In genomic region chr6:38391206-38391908, GRCh38 we compare ENCODE assay signal across 15 cellular contexts.
DNase-seq lines count a peak whose midpoint lies in the region; ATAC-seq, FAIRE-seq and TF ChIP-seq lines count a peak whose summit lies in the region.
"Had no signal": no experiment of that assay in that cellular context is flagged by ENCODE, and none has a peak within 500 bp of the region (broad histone marks: within the 10 kb centered on the region; RNA-seq: fewer than 3 reads in every experiment).

No MANE protein-coding gene starts in this region.

- no peak overlapping the region for H3K9ac ChIP-seq in MM.1S (ENCODE audit: low read length)

- H3K4me3 ChIP-seq in left ventricle myocardium inferior = no peak overlapping the region
- H3K4me3 ChIP-seq in MM.1S (ENCODE audit: low read length) = no peak overlapping the region
- H3K4me3 ChIP-seq in testis = no peak overlapping the region

- no peak for TF ChIP-seq CTCF in left ventricle myocardium inferior (IDR thresholded peaks at IDR 0.05; ENCODE audit: borderline replicate concordance)
- TF ChIP-seq CTCF in foreskin keratinocyte (conservative IDR thresholded peaks at IDR 0.05) = no peak
- no peak for TF ChIP-seq CTCF in MM.1S (IDR thresholded peaks at IDR 0.05; ENCODE audit: low read length)
- TF ChIP-seq CTCF in testis (IDR thresholded peaks at IDR 0.05) = no peak

- H3K9me3 ChIP-seq in left ventricle myocardium inferior (replicated peaks) (no peaks in the 10 kb centered on the region), MM.1S (replicated peaks; ENCODE audit: insufficient read depth, low read length) (no peaks in the 10 kb centered on the region), testis (no peaks in the 10 kb centered on the region)

- no peak overlapping the region for H2AFZ ChIP-seq in MM.1S (ENCODE audit: low read length)

- H3K79me2 ChIP-seq in MM.1S (ENCODE audit: low read length) = no peaks in the 10 kb centered on the region

- 96 to 99% methylated on average over 5 of the region's 5 CpGs for WGBS in testis, 2 donors

- no peaks in the 10 kb centered on the region for H3F3A ChIP-seq in MM.1S (ENCODE audit: insufficient read depth, low read length)

- H3K36me3 ChIP-seq in left ventricle myocardium inferior = no peaks in the 10 kb centered on the region
- no peaks in the 10 kb centered on the region for H3K36me3 ChIP-seq in MM.1S (replicated peaks; ENCODE audit: insufficient read depth, low read length)
- no peaks in the 10 kb centered on the region for H3K36me3 ChIP-seq in testis (ENCODE audit: low read depth, missing control alignments)

- H3K9me2 ChIP-seq in MM.1S (replicated peaks; ENCODE audit: insufficient read depth, low read length) = no peaks in the 10 kb centered on the region

- H4K20me1 ChIP-seq in MM.1S (ENCODE audit: insufficient read depth, low read length) = no peaks in the 10 kb centered on the region

- ATAC-seq in left ventricle myocardium superior (peak; percentile 58), SK-N-SH treated with all-trans-retinoic acid at 6 μM for 48 hours (peak; percentile 73), foreskin keratinocyte (peak; percentile 67)

- DNase-seq in left ventricle myocardium superior = no peak
- no peak for DNase-seq in left ventricle myocardium inferior
- peak in 1 of 2 donors; percentile 58 for DNase-seq in foreskin keratinocyte
- DNase-seq in urothelium cell line (ENCODE audit: low spot score) = peak; percentile 23
- DNase-seq in MM.1S = no peak
- no peak for DNase-seq in GM19240 (ENCODE audit: insufficient read length, low spot score)
- no peak for DNase-seq in testis
- DNase-seq: effector CD8-positive, alpha-beta T cell; islet precursor cell; NCI-H2029 treated with DMSO at 0.1 percent for 48 hours; SHP77 treated with DMSO at 0.1 percent for 48 hours; small intestine had no signal

- no peak overlapping the region for H3K27ac ChIP-seq in left ventricle myocardium inferior (replicated peaks)
- H3K27ac ChIP-seq in foreskin keratinocyte = no peak overlapping the region
- H3K27ac ChIP-seq in MM.1S (ENCODE audit: low read length) = no peak overlapping the region
- H3K27ac ChIP-seq in testis = no peak overlapping the region
- H3K27ac ChIP-seq: HL-60 had no signal

- TF ChIP-seq POLR2A in testis (IDR thresholded peaks at IDR 0.05) = no peak

- peaks cover 28% of the 10 kb centered on the region for H3K4me1 ChIP-seq in left ventricle myocardium inferior
- H3K4me1 ChIP-seq in foreskin keratinocyte = peaks cover 17% of the 10 kb centered on the region
- H3K4me1 ChIP-seq in MM.1S (ENCODE audit: low read length) = no peaks in the 10 kb centered on the region
- H3K4me1 ChIP-seq in testis = no peaks in the 10 kb centered on the region

- FAIRE-seq in urothelium cell line (lab: Jason Lieb, UNC) = no peak
- FAIRE-seq: frontal cortex, small intestine had no signal

- intact Hi-C loops in left ventricle myocardium superior (cut with micrococcal nuclease) (no loop called here), left ventricle myocardium inferior (cut with micrococcal nuclease) (no loop called here), testis (cut with DNase I; ENCODE audit: low total_unique reads) (no loop called here)

- H3K27me3 ChIP-seq in left ventricle myocardium inferior (ENCODE audit: low read depth) (no peaks in the 10 kb centered on the region), foreskin keratinocyte (no peaks in the 10 kb centered on the region), MM.1S (replicated peaks; ENCODE audit: insufficient read depth, low read length) (no peaks in the 10 kb centered on the region), testis (no peaks in the 10 kb centered on the region)

- H3K4me2 ChIP-seq in MM.1S (ENCODE audit: low read depth, low read length) = no peak overlapping the region

TF ChIP-seq in SK-N-SH treated with all-trans-retinoic acid at 6 μM for 48 hours, 23 proteins besides CTCF, POLR2A, EP300 and RAD21:
- TF ChIP-seq ZC3H10 (CRISPR knock-in tag; IDR thresholded peaks at IDR 0.05) (no peak), OSR1 (CRISPR knock-in tag; IDR thresholded peaks at IDR 0.05) (no peak), ZNF8 (CRISPR knock-in tag; IDR thresholded peaks at IDR 0.05) (no peak), TCF4 (CRISPR knock-in tag; IDR thresholded peaks at IDR 0.05; ENCODE audit: borderline replicate concordance) (no peak), PPARA (CRISPR knock-in tag; IDR thresholded peaks at IDR 0.05; ENCODE audit: borderline replicate concordance) (no peak), ARNTL (CRISPR knock-in tag; IDR thresholded peaks at IDR 0.05; ENCODE audit: borderline replicate concordance, low read depth) (no peak), GLIS3 (CRISPR knock-in tag; IDR thresholded peaks at IDR 0.05) (no peak), ZNF565 (CRISPR knock-in tag; conservative IDR thresholded peaks at IDR 0.05; ENCODE audit: low read depth) (no peak), ZFP3 (CRISPR knock-in tag; IDR thresholded peaks at IDR 0.05) (no peak), CSDC2 (CRISPR knock-in tag; IDR thresholded peaks at IDR 0.05) (no peak)
